In the genomic region with DNA sequence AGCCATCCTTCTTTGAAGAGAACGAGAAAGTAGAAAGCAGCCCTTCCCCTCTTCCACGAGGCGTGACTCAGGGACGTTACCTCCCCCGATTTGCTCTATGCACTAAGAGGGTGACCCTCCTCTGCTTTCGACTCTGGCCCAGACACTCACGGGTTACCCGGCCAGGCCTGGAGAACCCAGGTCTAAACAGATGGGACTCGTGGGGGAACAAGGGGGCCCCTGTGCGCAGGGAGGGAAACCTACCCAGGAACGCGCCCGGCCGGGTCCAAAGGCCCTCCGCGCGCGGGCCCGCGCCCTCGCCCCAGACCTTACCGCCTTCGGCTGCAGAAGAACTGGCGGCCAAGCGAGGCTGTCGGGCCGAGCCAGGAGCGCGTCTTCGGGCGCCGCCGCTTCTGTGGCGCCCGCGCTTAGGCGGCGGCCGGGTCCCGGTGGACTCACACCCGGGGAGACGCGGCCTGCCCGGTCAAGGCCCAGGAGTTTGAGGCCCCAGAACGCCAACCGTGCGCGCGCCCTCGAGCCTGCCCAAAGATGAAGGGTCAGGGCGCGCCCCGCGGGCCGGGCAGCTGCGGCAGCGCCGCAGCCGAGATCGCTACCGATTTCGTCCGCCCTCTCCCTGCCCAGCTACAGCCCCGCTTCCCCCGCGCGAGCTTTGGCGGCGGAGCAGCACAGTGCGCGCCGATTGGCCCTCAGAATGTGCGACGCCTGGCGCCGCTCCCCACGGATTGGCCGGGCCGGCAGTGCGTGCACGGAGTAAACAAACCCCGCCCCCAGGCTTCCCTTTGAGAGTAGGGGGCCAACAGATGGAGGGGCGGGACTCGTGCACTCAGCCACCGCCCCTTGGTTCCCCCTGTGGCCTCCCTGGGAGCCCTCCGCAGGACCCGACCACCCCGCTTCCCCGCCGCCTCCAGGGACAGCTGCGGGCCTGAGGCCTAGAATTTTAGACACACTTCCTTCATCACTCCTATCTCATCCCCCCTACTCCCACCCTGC, we compare ENCODE assay signal across 8 cellular contexts. TPM values are rescaled to one million over a fixed set of nuclear protein-coding genes. Genes with fewer than 3 reads are reported as not detected.
DNase-seq lines count a peak whose midpoint lies in the region; ATAC-seq and TF ChIP-seq lines count a peak whose summit lies in the region.

A gene with protein sequence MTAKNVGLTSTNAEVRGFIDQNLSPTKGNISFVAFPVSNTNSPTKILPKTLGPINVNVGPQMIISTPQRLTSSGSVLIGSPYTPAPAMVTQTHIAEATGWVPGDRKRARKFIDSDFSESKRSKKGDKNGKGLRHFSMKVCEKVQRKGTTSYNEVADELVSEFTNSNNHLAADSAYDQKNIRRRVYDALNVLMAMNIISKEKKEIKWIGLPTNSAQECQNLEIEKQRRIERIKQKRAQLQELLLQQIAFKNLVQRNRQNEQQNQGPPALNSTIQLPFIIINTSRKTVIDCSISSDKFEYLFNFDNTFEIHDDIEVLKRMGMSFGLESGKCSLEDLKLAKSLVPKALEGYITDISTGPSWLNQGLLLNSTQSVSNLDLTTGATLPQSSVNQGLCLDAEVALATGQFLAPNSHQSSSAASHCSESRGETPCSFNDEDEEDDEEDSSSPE (minus strand): TSS at position 674 of the 990 bp plus-strand sequence. CDS start 47,795 bp downstream, outside the sequence.

- POLR2A ChIA-PET in OCI-LY7 (lab: Charles Lee) = interaction anchor here (0.6 to 1.8 kb wide), 6 partner anchors 16 to 272 kb away, joined by 3 to 8 read pairs (median 4); no protein-coding TSS in a partner anchor

- H3K9me3 ChIP-seq in OCI-LY7 (ENCODE audit: low read length) (no peaks in the 10 kb centered on the region), mucosa of descending colon (no peaks in the 10 kb centered on the region)

- ATAC-seq in GM21526 (IDR thresholded peaks at IDR 0.05; ENCODE audit: low FRiP score, unreplicated experiment) (peak; percentile 99), mucosa of descending colon (peak; percentile 98)

- DNase-seq in DMS114 treated with DMSO at 0.1 percent for 48 hours (lab: John Stamatoyannopoulos, UW; ENCODE audit: unreplicated experiment) (peak; percentile 77), HuH-7 (ENCODE audit: low spot score) (peak; percentile 77), OCI-LY7 (ENCODE audit: low spot score) (peak; percentile 93), activated T-cell treated with anti-CD3 and anti-CD28 coated beads for 4 hours (peak; percentile 68), epithelial cell of esophagus (ENCODE audit: low read depth) (peak; percentile 92), mucosa of descending colon (peak; percentile 92 to 94 (median 94))
- peak; percentile 80 for DNase-seq in stimulated activated CD8-positive, alpha-beta memory T cell treated with anti-CD3 and anti-CD28 coated beads, Interleukin-4, amount 100 ng/mL, for 24 hours (ENCODE audit: low read depth)

- H3K4me1 ChIP-seq in OCI-LY7 (ENCODE audit: insufficient read depth, low read length, poor library complexity, severe bottlenecking) = peaks cover 30% of the 10 kb centered on the region
- H3K4me1 ChIP-seq in mucosa of descending colon (ENCODE audit: low read depth) = peaks cover 9% of the 10 kb centered on the region

- no TSS peak for BruUV-seq in OCI-LY7 (replicated peaks; lab: Mats Ljungman, UMichigan)

- H3K36me3 ChIP-seq in OCI-LY7 (ENCODE audit: insufficient read depth, low read length) (no peaks in the 10 kb centered on the region), mucosa of descending colon (ENCODE audit: low read depth) (no peaks in the 10 kb centered on the region)

- CTCF ChIA-PET in OCI-LY7 (lab: Charles Lee; ENCODE audit: unreplicated experiment) = interaction anchor here (0.6 kb wide), 1 partner anchor 360 kb away, joined by 3 read pairs; no protein-coding TSS in a partner anchor

- peak within 1 kb of the TSS; percentile 90 for H2AFZ ChIP-seq in OCI-LY7 (ENCODE audit: low read length)

- TF ChIP-seq CTCF in OCI-LY7 (conservative IDR thresholded peaks at IDR 0.05; ENCODE audit: low read length) = 0 out of 2 replicates have a peak, but pooled peaks have one; percentile 16
- no peak for TF ChIP-seq CTCF in epithelial cell of esophagus (IDR thresholded peaks at IDR 0.05; ENCODE audit: insufficient read depth, low read depth, low read length, missing control alignments)
- no peak for TF ChIP-seq CTCF in mucosa of descending colon (IDR thresholded peaks at IDR 0.05)

- peak within 1 kb of the TSS; percentile 87 for H3K4me2 ChIP-seq in OCI-LY7 (ENCODE audit: low read length)

- intact Hi-C loops in OCI-LY7 (cut with micrococcal nuclease; ENCODE audit: unreplicated experiment) = loop anchor here (2.0 kb wide), 2 partner anchors 126 to 272 kb away; a partner anchor contains a TSS
- intact Hi-C loops in mucosa of descending colon (cut with DNase I, micrococcal nuclease) = no loop called here

- peak within 1 kb of the TSS; percentile 71 for H3K27ac ChIP-seq in OCI-LY7 (ENCODE audit: low read depth, low read length, poor library complexity, severe bottlenecking)

- H3K4me3 ChIP-seq in OCI-LY7 (ENCODE audit: low read depth, low read length, poor library complexity, severe bottlenecking) (peak within 1 kb of the TSS; percentile 77), epithelial cell of esophagus (ENCODE audit: low read length) (peak within 1 kb of the TSS; percentile 77), mucosa of descending colon (peak within 1 kb of the TSS; percentile 52)

- peaks cover 45% of the 10 kb centered on the region for H3K79me2 ChIP-seq in OCI-LY7 (ENCODE audit: insufficient read depth, low read depth, low read length)

- no peaks in the 10 kb centered on the region for H3K9me2 ChIP-seq in OCI-LY7 (ENCODE audit: insufficient read depth, low read length)

- H4K20me1 ChIP-seq in OCI-LY7 (ENCODE audit: insufficient read depth, low read length) = no peaks in the 10 kb centered on the region

RNA-seq across cellular contexts. Expression of the gene that starts here (rescaled TPM):
- 169 and 201 TPM in 2 replicates for total RNA-seq in OCI-LY7 (2014; rRNA removed; shearing (Covaris generic))
- total RNA-seq in OCI-LY7 (2022) = 99.9 and 147 TPM in 2 replicates
- 10 to 100 TPM; 45.1 to 61.4 (median 54.8) TPM for total RNA-seq in mucosa of descending colon

Comparison
In these comparisons a context has a peak if more than half of its experiments do, and no peak if none do; other contexts are left out.
1. Peak in every context shown above with its lines: DNase-seq, ATAC-seq, H3K4me3 ChIP-seq and H3K27ac ChIP-seq.